Comparison of ENCODE assay signal across 8 cellular contexts in genomic region chr10:30435068-30435422, GRCh38. TPM values are rescaled to one million over a fixed set of nuclear protein-coding genes. Genes with fewer than 3 reads are reported as not detected.
DNase-seq lines count a peak whose midpoint lies in the region; ATAC-seq lines count a peak whose summit lies in the region.

No MANE protein-coding gene starts in this region.

- peaks cover 11% of the 10 kb centered on the region for H3K36me3 ChIP-seq in iPS-20b (ENCODE audit: insufficient read depth, low read depth, low read length)

- peaks cover 5% of the 10 kb centered on the region for H3K27me3 Mint-ChIP-seq in activated naive CD4-positive, alpha-beta T cell treated with anti-CD3 and anti-CD28 coated beads, Interleukin-2, amount 10 ng/mL, durations not matched to agents 7 days and 5 days

- H3K36me3 Mint-ChIP-seq in activated naive CD4-positive, alpha-beta T cell treated with anti-CD3 and anti-CD28 coated beads, Interleukin-2, amount 10 ng/mL, durations not matched to agents 7 days and 5 days, result peaks cover 30% of the 10 kb centered on the region
- H3K36me3 Mint-ChIP-seq in activated naive CD4-positive, alpha-beta T cell treated with anti-CD3 and anti-CD28 coated beads, Interleukin-2, amount 50 U/mL, for 72 hours, result peaks cover 9 to 41% of the 10 kb centered on the region in 2 donors
- peaks cover 71% of the 10 kb centered on the region for H3K36me3 Mint-ChIP-seq in stimulated activated effector memory CD8-positive, alpha-beta T cell treated with anti-CD3 and anti-CD28 coated beads, Interleukin-12 subunit alpha, Interleukin-12 subunit beta, amount 100 ng/mL, for 72 hours

- H3K9me3 ChIP-seq in iPS-20b (ENCODE audit: insufficient read depth, low read depth, low read length), result no peaks in the 10 kb centered on the region

- H3K9ac ChIP-seq in iPS-20b (ENCODE audit: low read depth, low read length), result peak overlapping the region; percentile 81; the same call in 1 of the 2 replicates

- H3K27ac ChIP-seq in angular gyrus (ENCODE audit: low read depth, low read length) (peak overlapping the region; percentile 73), iPS-20b (ENCODE audit: low read length) (no peak overlapping the region)

- H3K4me3 ChIP-seq in iPS-20b (ENCODE audit: low read length), result peak overlapping the region; percentile 84

- H3K4me1 ChIP-seq in iPS-20b (ENCODE audit: insufficient read depth, low read length), result peaks cover 26% of the 10 kb centered on the region

- H3K27me3 ChIP-seq in iPS-20b (ENCODE audit: insufficient read depth, low read length), result peaks cover 45% of the 10 kb centered on the region

- no peak for DNase-seq in activated naive CD4-positive, alpha-beta T cell treated with anti-CD3 and anti-CD28 coated beads, Interleukin-2, amount 10 ng/mL, durations not matched to agents 7 days and 5 days
- DNase-seq in activated naive CD4-positive, alpha-beta T cell treated with anti-CD3 and anti-CD28 coated beads, Interleukin-2, amount 50 U/mL, for 72 hours (ENCODE audit: low spot score in 2 of 2), result no peak
- peak in 1 of 2 donors; percentile 67 for DNase-seq in stimulated activated effector memory CD8-positive, alpha-beta T cell treated with anti-CD3 and anti-CD28 coated beads, Interleukin-12 subunit alpha, Interleukin-12 subunit beta, amount 100 ng/mL, for 72 hours (ENCODE audit: low spot score in 2 of 2)
- DNase-seq in activated gamma-delta T cell treated with Interleukin-2 at 50 U/mL for 16 hours (no peak), H4 (ENCODE audit: low spot score) (no peak)

- peak overlapping the region; percentile 92 for H3K4me3 Mint-ChIP-seq in activated naive CD4-positive, alpha-beta T cell treated with anti-CD3 and anti-CD28 coated beads, Interleukin-2, amount 10 ng/mL, durations not matched to agents 7 days and 5 days
- H3K4me3 Mint-ChIP-seq in stimulated activated effector memory CD8-positive, alpha-beta T cell treated with anti-CD3 and anti-CD28 coated beads, Interleukin-12 subunit alpha, Interleukin-12 subunit beta, amount 100 ng/mL, for 72 hours, result peak overlapping the region; percentile 92

- CTCF ChIA-PET in activated naive CD4-positive, alpha-beta T cell treated with anti-CD3 and anti-CD28 coated beads, Interleukin-2, amount 10 ng/mL, durations not matched to agents 7 days and 5 days (lab: Charles Lee), result interaction anchor here (0.8 to 1.4 kb wide), 3 partner anchors 15 to 99 kb away, joined by 3 to 5 read pairs (median 3); no protein-coding TSS in a partner anchor

- H3K9me3 Mint-ChIP-seq in activated naive CD4-positive, alpha-beta T cell treated with anti-CD3 and anti-CD28 coated beads, Interleukin-2, amount 10 ng/mL, durations not matched to agents 7 days and 5 days, result no peaks in the 10 kb centered on the region
- H3K9me3 Mint-ChIP-seq in activated naive CD4-positive, alpha-beta T cell treated with anti-CD3 and anti-CD28 coated beads, Interleukin-2, amount 50 U/mL, for 72 hours, result no peaks in the 10 kb centered on the region
- no peaks in the 10 kb centered on the region for H3K9me3 Mint-ChIP-seq in stimulated activated effector memory CD8-positive, alpha-beta T cell treated with anti-CD3 and anti-CD28 coated beads, Interleukin-12 subunit alpha, Interleukin-12 subunit beta, amount 100 ng/mL, for 72 hours

- peak overlapping the region; percentile 90 for H3K27ac Mint-ChIP-seq in activated naive CD4-positive, alpha-beta T cell treated with anti-CD3 and anti-CD28 coated beads, Interleukin-2, amount 10 ng/mL, durations not matched to agents 7 days and 5 days
- peak overlapping the region in 1 of 2 donors; percentile 86 for H3K27ac Mint-ChIP-seq in activated naive CD4-positive, alpha-beta T cell treated with anti-CD3 and anti-CD28 coated beads, Interleukin-2, amount 50 U/mL, for 72 hours
- peak overlapping the region; percentile 92 for H3K27ac Mint-ChIP-seq in stimulated activated effector memory CD8-positive, alpha-beta T cell treated with anti-CD3 and anti-CD28 coated beads, Interleukin-12 subunit alpha, Interleukin-12 subunit beta, amount 100 ng/mL, for 72 hours

- ATAC-seq in activated naive CD4-positive, alpha-beta T cell treated with anti-CD3 and anti-CD28 coated beads, Interleukin-2, amount 50 U/mL, for 72 hours, result no peak
- ATAC-seq in stimulated activated effector memory CD8-positive, alpha-beta T cell treated with anti-CD3 and anti-CD28 coated beads, Interleukin-12 subunit alpha, Interleukin-12 subunit beta, amount 100 ng/mL, for 72 hours, result no peak
- no peak for ATAC-seq in HG03039 (IDR thresholded peaks at IDR 0.05; ENCODE audit: unreplicated experiment)

- H3K4me1 Mint-ChIP-seq in activated naive CD4-positive, alpha-beta T cell treated with anti-CD3 and anti-CD28 coated beads, Interleukin-2, amount 10 ng/mL, durations not matched to agents 7 days and 5 days, result peaks cover 73% of the 10 kb centered on the region
- H3K4me1 Mint-ChIP-seq in stimulated activated effector memory CD8-positive, alpha-beta T cell treated with anti-CD3 and anti-CD28 coated beads, Interleukin-12 subunit alpha, Interleukin-12 subunit beta, amount 100 ng/mL, for 72 hours, result peaks cover 41% of the 10 kb centered on the region

RNA-seq across cellular contexts. Expression of gene MAP3K8, which starts 1.1 kb away (rescaled TPM):
- 10 to 100 TPM; 20.2 to 25.8 TPM for total RNA-seq in activated naive CD4-positive, alpha-beta T cell treated with anti-CD3 and anti-CD28 coated beads, Interleukin-2, amount 50 U/mL, for 72 hours
- total RNA-seq in H4 (2014; rRNA removed; shearing (Covaris generic)), result 0.94 and 3.3 TPM in 2 replicates
